In genomic region chr16:87387942-87388817, GRCh38 we compare ENCODE assay signal across 8 cellular contexts. TPM values are rescaled to one million over a fixed set of nuclear protein-coding genes. Genes with fewer than 3 reads are reported as not detected.
DNase-seq lines count a peak whose midpoint lies in the region; ATAC-seq and TF ChIP-seq lines count a peak whose summit lies in the region.

No MANE protein-coding gene starts in this region.

- no peaks in the 10 kb centered on the region for H3K27me3 ChIP-seq in GM23248 (replicated peaks; ENCODE audit: insufficient read depth)
- H3K27me3 ChIP-seq in Panc1 (ENCODE audit: control insufficient read depth, insufficient read depth, low read length) = no peaks in the 10 kb centered on the region
- H3K27me3 ChIP-seq in esophagus squamous epithelium = no peaks in the 10 kb centered on the region
- no peaks in the 10 kb centered on the region for H3K27me3 ChIP-seq in muscle layer of duodenum (ENCODE audit: low read depth, low read length)

- CTCF ChIA-PET in Panc1 (lab: Charles Lee) = no interaction called here

- WGBS in GM23248 (ENCODE audit: low coverage in 1 of 2, low lambda C conversion rate in 2 of 2, missing lambda C conversion rate in 2 of 2), 2 experiments = 5 to 7% methylated on average over 18 of the region's 18 CpGs
- 7% methylated on average over 18 of the region's 18 CpGs for WGBS in esophagus squamous epithelium, 2 donors

- TF ChIP-seq CTCF in Panc1 (IDR thresholded peaks at IDR 0.05) = no peak
- TF ChIP-seq CTCF in esophagus squamous epithelium (IDR thresholded peaks at IDR 0.05) = no peak

- peak; percentile 94 for DNase-seq in DMS79 (lab: John Stamatoyannopoulos, UW)
- peak; percentile 97 for DNase-seq in GM23248
- DNase-seq in Panc1 (ENCODE audit: low read depth, low spot score) = peak; percentile 99
- DNase-seq in activated T-cell treated with anti-CD3 and anti-CD28 coated beads, Interleukin-2, amount 50 U/mL, for 48 hours = peak; percentile 82 to 86
- DNase-seq in esophagus squamous epithelium (lab: John Stamatoyannopoulos, UW) = peak; percentile 75
- DNase-seq in stimulated activated CD8-positive, alpha-beta memory T cell treated with anti-CD3 and anti-CD28 coated beads, Interleukin-7, amount 100 ng/mL, for 24 hours (ENCODE audit: low read depth) = peak; percentile 63

- no peaks in the 10 kb centered on the region for H4K20me1 ChIP-seq in GM23248 (ENCODE audit: insufficient read depth)

- H2AFZ ChIP-seq in GM23248 = peak overlapping the region; percentile 75

- no peaks in the 10 kb centered on the region for H3K9me2 ChIP-seq in GM23248 (ENCODE audit: insufficient read depth)

- H3F3A ChIP-seq in GM23248 (ENCODE audit: insufficient read depth) = peaks cover 27% of the 10 kb centered on the region

- ATAC-seq in Panc1 = peak; percentile 74

- peaks cover 6% of the 10 kb centered on the region for H3K79me2 ChIP-seq in GM23248 (ENCODE audit: insufficient read depth)

- BruUV-seq in Panc1 (replicated peaks; lab: Mats Ljungman, UMichigan) = no TSS peak

- in situ Hi-C loops in GM23248 (cut with MboI) = no loop called here
- in situ Hi-C loops in Panc1 (cut with HindIII; ENCODE audit: low pct_unique_long_range_greater_than_20kb, low sequenced_read_pairs) = no loop called here

- H3K4me3 ChIP-seq in GM23248 (peak overlapping the region; percentile 52), Panc1 (ENCODE audit: low read depth in 2 of 2, low read length in 2 of 2) (peak overlapping the region; percentile 18 to 33; a peak in 3 of 4 replicates), esophagus squamous epithelium (peak overlapping the region; percentile 3 to 45 (median 18)), muscle layer of duodenum (ENCODE audit: low read depth in 1 of 2, low read length in 2 of 2) (peak overlapping the region; percentile 24)

- peak overlapping the region; percentile 93 for H3K27ac ChIP-seq in GM23248
- peak overlapping the region; percentile 56 for H3K27ac ChIP-seq in KOPT-K1 (ENCODE audit: low read depth, low read length, poor library complexity, severe bottlenecking)
- H3K27ac ChIP-seq in Panc1 (ENCODE audit: low read length) = peak overlapping the region; percentile 89
- H3K27ac ChIP-seq in esophagus squamous epithelium = peak overlapping the region; percentile 84 to 94 (median 92)
- peak overlapping the region; percentile 95 for H3K27ac ChIP-seq in muscle layer of duodenum (ENCODE audit: low read length)

- no peaks in the 10 kb centered on the region for H3K9me3 ChIP-seq in GM23248 (ENCODE audit: low read depth)
- H3K9me3 ChIP-seq in KOPT-K1 (ENCODE audit: insufficient read depth, low read length, poor library complexity, severe bottlenecking) = no peaks in the 10 kb centered on the region
- H3K9me3 ChIP-seq in Panc1 (ENCODE audit: control insufficient read depth, insufficient read depth, low read depth, low read length) = no peaks in the 10 kb centered on the region
- no peaks in the 10 kb centered on the region for H3K9me3 ChIP-seq in esophagus squamous epithelium
- no peaks in the 10 kb centered on the region for H3K9me3 ChIP-seq in muscle layer of duodenum (ENCODE audit: control insufficient read depth in 1 of 2, low read length in 2 of 2)

- POLR2A ChIA-PET in Panc1 (lab: Charles Lee) = no interaction called here

- H3K4me2 ChIP-seq in GM23248 (ENCODE audit: unreplicated experiment) = peak overlapping the region; percentile 51

- peak in 3 of 4 donors; percentile 32 to 66 (median 56) for TF ChIP-seq POLR2A in esophagus squamous epithelium (IDR thresholded peaks at IDR 0.05)

- H3K36me3 ChIP-seq in GM23248 (ENCODE audit: low read depth) = no peaks in the 10 kb centered on the region
- no peaks in the 10 kb centered on the region for H3K36me3 ChIP-seq in KOPT-K1 (ENCODE audit: insufficient read depth, low read length)
- peaks cover 9% of the 10 kb centered on the region; the same call in 1 of the 2 replicates for H3K36me3 ChIP-seq in Panc1 (ENCODE audit: control insufficient read depth, insufficient read depth, low read length)
- no peaks in the 10 kb centered on the region for H3K36me3 ChIP-seq in esophagus squamous epithelium
- peaks cover 0 to 10% of the 10 kb centered on the region in 2 donors for H3K36me3 ChIP-seq in muscle layer of duodenum (ENCODE audit: control insufficient read depth in 1 of 2, insufficient read depth in 2 of 2, low read length in 2 of 2)

- H3K4me1 ChIP-seq in GM23248 (ENCODE audit: insufficient read depth) (peaks cover 20% of the 10 kb centered on the region), Panc1 (ENCODE audit: control insufficient read depth, insufficient read depth, low read length) (peaks cover 22% of the 10 kb centered on the region), esophagus squamous epithelium (peaks cover 18 to 48% (median 20%) of the 10 kb centered on the region in 3 donors), muscle layer of duodenum (ENCODE audit: control insufficient read depth in 1 of 2, insufficient read depth in 2 of 2, low read length in 2 of 2) (peaks cover 10 to 24% of the 10 kb centered on the region in 2 donors)

- peak overlapping the region; percentile 77 for H3K9ac ChIP-seq in GM23248

- intact Hi-C loops in Panc1 (cut with micrococcal nuclease; ENCODE audit: unreplicated experiment) (no loop called here), esophagus squamous epithelium (cut with DNase I) (no loop called here)

RNA-seq across cellular contexts. Expression of gene MAP1LC3B, which starts 4.0 kb away (rescaled TPM):
- 43.3 and 43.9 TPM in 2 replicates for total RNA-seq in GM23248 (2014; rRNA removed; shearing (Covaris generic))
- 224 and 226 TPM in 2 replicates for polyA plus RNA-seq in GM23248 (2016; fragmentation: Nextera tagmentation; extraction: Ambion mirVana)
- total RNA-seq in Panc1 (2021; ENCODE audit: unreplicated experiment) = 75.2 TPM
- polyA plus RNA-seq in Panc1 (2012; ENCODE audit: insufficient read length) = 64.3 TPM
- total RNA-seq in esophagus squamous epithelium = 10 to 100 TPM; 14.2 to 38.0 (median 24.4) TPM

RNA-seq across cellular contexts. Expression of gene FBXO31, which starts 4.6 kb away (rescaled TPM):
- 31.0 and 46.8 TPM in 2 replicates for total RNA-seq in GM23248 (2014; rRNA removed; shearing (Covaris generic))
- polyA plus RNA-seq in GM23248 (2016; fragmentation: Nextera tagmentation; extraction: Ambion mirVana) = 17.5 and 19.3 TPM in 2 replicates
- total RNA-seq in Panc1 (2021; ENCODE audit: unreplicated experiment) = 22.4 TPM
- polyA plus RNA-seq in Panc1 (2012; ENCODE audit: insufficient read length) = 17.6 TPM
- total RNA-seq in esophagus squamous epithelium = 10 to 100 TPM; 18.3 to 43.7 (median 21.2) TPM

Comparison
In these comparisons a context has a peak if more than half of its experiments do, and no peak if none do; other contexts are left out.
1. Peak in every context shown above with its lines: DNase-seq, ATAC-seq, H3K4me3 ChIP-seq and H3K27ac ChIP-seq.